Comparison of ENCODE assay signal across 8 cellular contexts in the genomic region with DNA sequence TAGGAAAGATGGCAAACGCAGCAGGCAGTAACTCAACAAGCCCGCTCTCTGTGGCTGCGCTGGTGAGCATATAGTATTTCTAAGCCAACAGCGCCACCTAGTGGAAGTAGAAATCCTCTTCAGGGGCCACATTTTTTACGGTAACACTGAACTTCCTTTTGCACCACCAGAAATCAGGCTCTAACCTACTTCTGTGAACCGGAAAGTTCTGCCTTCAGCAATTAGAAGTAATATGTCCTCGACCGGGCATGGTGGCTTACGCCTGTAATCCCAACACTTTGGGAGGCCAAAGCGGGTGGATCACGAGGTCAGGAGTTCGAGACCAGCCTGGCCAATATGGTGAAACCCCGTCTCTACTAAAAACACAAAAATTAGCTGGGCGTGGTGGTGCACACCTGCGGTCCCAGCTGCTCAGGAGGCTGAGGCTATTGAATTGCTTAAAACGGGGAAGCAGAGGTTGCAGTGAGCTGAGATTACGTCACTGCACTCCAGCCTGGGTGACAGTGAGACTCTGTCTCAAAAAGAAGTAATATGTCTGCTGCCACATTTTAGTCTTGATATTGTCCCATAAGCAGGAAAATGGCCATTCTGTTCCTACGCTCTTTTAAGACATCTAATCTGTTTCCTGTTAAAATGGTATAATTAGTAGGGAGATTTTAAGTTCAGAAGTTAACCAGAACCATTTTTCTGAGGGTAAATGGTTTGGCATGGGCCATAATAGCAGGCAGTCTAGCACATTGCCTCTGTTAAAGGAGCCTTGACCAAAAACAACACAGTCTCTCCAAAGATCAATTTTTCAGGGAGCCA. TPM values are rescaled to one million over a fixed set of nuclear protein-coding genes. Genes with fewer than 3 reads are reported as not detected.
A peak's percentile ranks its signal among the peaks of the same experiment; 100 is the strongest.
DNase-seq lines count a peak whose midpoint lies in the region; ATAC-seq and TF ChIP-seq lines count a peak whose summit lies in the region.

No MANE protein-coding gene starts in this region.

- ATAC-seq in GM21825 (IDR thresholded peaks at IDR 0.05; ENCODE audit: unreplicated experiment) (peak; percentile 69), upper lobe of left lung (ENCODE audit: low FRiP score in 2 of 2) (peak; percentile 93 to 97)

- peaks cover 9% of the 10 kb centered on the region for H3K27me3 Mint-ChIP-seq in activated naive CD8-positive, alpha-beta T cell

- peaks cover 2% of the 10 kb centered on the region for H3K36me3 Mint-ChIP-seq in activated naive CD8-positive, alpha-beta T cell

- H3K4me1 ChIP-seq in cardiac muscle cell (ENCODE audit: low read depth): peaks cover 7% of the 10 kb centered on the region
- peaks cover 0 to 12% (median 6%) of the 10 kb centered on the region in 4 donors for H3K4me1 ChIP-seq in upper lobe of left lung

- H3K27me3 ChIP-seq in cardiac muscle cell (no peaks in the 10 kb centered on the region), upper lobe of left lung (no peaks in the 10 kb centered on the region)

- DNase-seq in DMS114 treated with DMSO at 0.1 percent for 48 hours (lab: John Stamatoyannopoulos, UW; ENCODE audit: unreplicated experiment): peak; percentile 87
- DNase-seq in NAMALWA (ENCODE audit: low spot score): peak; percentile 93
- DNase-seq in SKM-1 (lab: John Stamatoyannopoulos, UW; ENCODE audit: unreplicated experiment): peak; percentile 58
- DNase-seq in cardiac muscle cell (ENCODE audit: low read depth in 1 of 2, low spot score in 1 of 2): peak; percentile 90 to 95
- DNase-seq in pons (ENCODE audit: low spot score): peak; percentile 88
- peak in 1 of 2 donors; percentile 81 for DNase-seq in upper lobe of left lung

- H3K4me1 Mint-ChIP-seq in activated naive CD8-positive, alpha-beta T cell (ENCODE audit: low read depth): peaks cover 34% of the 10 kb centered on the region

- peak overlapping the region; percentile 76 for H3K4me3 Mint-ChIP-seq in activated naive CD8-positive, alpha-beta T cell

- TF ChIP-seq POLR2A in upper lobe of left lung (IDR thresholded peaks at IDR 0.05): no peak

- WGBS in upper lobe of left lung, 2 donors: 29 to 30% methylated on average over 12 to 18 of the region's 18 CpGs

- no peaks in the 10 kb centered on the region for H3K9me3 Mint-ChIP-seq in activated naive CD8-positive, alpha-beta T cell (ENCODE audit: low read depth)

- H3K27ac Mint-ChIP-seq in activated naive CD8-positive, alpha-beta T cell: peak overlapping the region; percentile 84

- H3K9me3 ChIP-seq in cardiac muscle cell (ENCODE audit: low read depth) (no peaks in the 10 kb centered on the region), upper lobe of left lung (no peaks in the 10 kb centered on the region)

- TF ChIP-seq CTCF in cardiac muscle cell (IDR thresholded peaks at IDR 0.05; ENCODE audit: low read depth, low read length) (peak; percentile 75), upper lobe of left lung (IDR thresholded peaks at IDR 0.05) (peak; percentile 75 to 94 (median 90))

- H3K27ac ChIP-seq in cardiac muscle cell (no peak overlapping the region), upper lobe of left lung (peak overlapping the region in 1 of 4 donors; percentile 26)

- H3K4me3 ChIP-seq in cardiac muscle cell (peak overlapping the region; percentile 30), upper lobe of left lung (peak overlapping the region in 2 of 4 donors; percentile 43)

- no peak for TF ChIP-seq EP300 in upper lobe of left lung (IDR thresholded peaks at IDR 0.05)

- H3K36me3 ChIP-seq in cardiac muscle cell (no peaks in the 10 kb centered on the region), upper lobe of left lung (no peaks in the 10 kb centered on the region)

RNA-seq across cellular contexts. Expression of gene APOBEC1, which starts 26.7 kb away (rescaled TPM):
- total RNA-seq in cardiac muscle cell (not detected in 2 replicates), upper lobe of left lung (not detected)
- polyA plus RNA-seq in cardiac muscle cell: not detected in 2 replicates

RNA-seq across cellular contexts. Expression of gene GDF3, which starts 56.6 kb away (rescaled TPM):
- total RNA-seq in cardiac muscle cell (not detected in 2 replicates), upper lobe of left lung (under 1 TPM in 1 of 6 donors, not detected in 5; 0.20 TPM)
- polyA plus RNA-seq in cardiac muscle cell: 0.35 TPM in 1 of 2 replicates, not detected in the other
